In genomic region chr18:50902797-50903196, GRCh38 we compare ENCODE assay signal across 20 cellular contexts.
"Had no signal": no experiment of that assay in that cellular context is flagged by ENCODE, and none has a peak within 500 bp of the region (broad histone marks: within the 10 kb centered on the region; RNA-seq: fewer than 3 reads in every experiment).

No MANE protein-coding gene starts in this region.

- H3K27ac ChIP-seq: coronary artery, esophagus squamous epithelium, neutrophil, skin epidermis, tibial artery, vagina had no signal

- H3K4me3 Mint-ChIP-seq: activated CD4-positive, alpha-beta memory T cell treated with anti-CD3 and anti-CD28 coated beads, Interleukin-2, amount 10 ng/mL, durations not matched to agents 7 days and 5 days; activated T-cell treated with anti-CD3 and anti-CD28 coated beads, Interleukin-2, amount 50 U/mL, for 24 hours; brain; natural killer cell had no signal

- H3K4me3 ChIP-seq: coronary artery, esophagus squamous epithelium, skin epidermis, tibial artery, vagina had no signal

- H3K27me3 Mint-ChIP-seq: activated CD4-positive, alpha-beta memory T cell treated with anti-CD3 and anti-CD28 coated beads, Interleukin-2, amount 10 ng/mL, durations not matched to agents 7 days and 5 days; activated T-cell treated with anti-CD3 and anti-CD28 coated beads, Interleukin-2, amount 50 U/mL, for 24 hours; brain had no signal

- H3K4me1 Mint-ChIP-seq: brain had no signal

- H3K4me1 ChIP-seq: esophagus squamous epithelium, tibial artery, vagina had no signal

- H3K9me3 Mint-ChIP-seq: natural killer cell had no signal

- H3K36me3 Mint-ChIP-seq: natural killer cell had no signal

- ATAC-seq: activated naive CD4-positive, alpha-beta T cell treated with anti-CD3 and anti-CD28 coated beads, Interleukin-2, amount 50 U/mL, for 72 hours; natural killer cell had no signal

- DNase-seq: activated CD4-positive, alpha-beta memory T cell treated with anti-CD3 and anti-CD28 coated beads, Interleukin-2, amount 10 ng/mL, durations not matched to agents 7 days and 5 days; activated effector memory CD4-positive, alpha-beta T cell treated with Interleukin-2 at 50 U/mL for 16 hours; activated T-cell treated with anti-CD3 and anti-CD28 coated beads, Interleukin-2, amount 50 U/mL, for 24 hours; amygdala; central memory CD4-positive, alpha-beta T cell; esophagus squamous epithelium; hippocampal formation; mesendoderm; natural killer cell; posterior cingulate gyrus; stimulated activated CD4-positive, alpha-beta T cell treated with anti-CD3 and anti-CD28 coated beads, Interleukin-4, amount 100 ng/mL, for 24 hours; stimulated activated naive CD4-positive, alpha-beta T cell; T1000; tibial artery had no signal

- H3K27ac Mint-ChIP-seq: activated CD4-positive, alpha-beta memory T cell treated with anti-CD3 and anti-CD28 coated beads, Interleukin-2, amount 10 ng/mL, durations not matched to agents 7 days and 5 days; activated T-cell treated with anti-CD3 and anti-CD28 coated beads, Interleukin-2, amount 50 U/mL, for 24 hours had no signal

- H3K27me3 ChIP-seq: esophagus squamous epithelium, neutrophil, tibial artery, vagina had no signal

- H3K9me3 ChIP-seq: neutrophil, vagina had no signal
